In genomic region chr1:198167436-198167934, GRCh38 we compare ENCODE assay signal across 9 cellular contexts. TPM values are rescaled to one million over a fixed set of nuclear protein-coding genes. Genes with fewer than 3 reads are reported as not detected.
DNase-seq lines count a peak whose midpoint lies in the region; ATAC-seq and TF ChIP-seq lines count a peak whose summit lies in the region.
"Had no signal": no experiment of that assay in that cellular context is flagged by ENCODE, and none has a peak within 500 bp of the region (broad histone marks: within the 10 kb centered on the region; RNA-seq: fewer than 3 reads in every experiment).

No MANE protein-coding gene starts in this region.

- H3K36me3 Mint-ChIP-seq in activated T-cell treated with anti-CD3 and anti-CD28 coated beads, Interleukin-2, amount 50 U/mL, for 72 hours (ENCODE audit: insufficient read depth in 2 of 2): no peaks in the 10 kb centered on the region

- 68% methylated on average over 3 of the region's 3 CpGs for WGBS in hepatocyte (ENCODE audit: low lambda C conversion rate, missing lambda C conversion rate)
- WGBS in suprapubic skin: 36% methylated on average over 3 of the region's 3 CpGs

- H3K27me3 ChIP-seq in hepatocyte: no peaks in the 10 kb centered on the region
- no peaks in the 10 kb centered on the region for H3K27me3 ChIP-seq in suprapubic skin

- H3K27me3 Mint-ChIP-seq in activated T-cell treated with anti-CD3 and anti-CD28 coated beads, Interleukin-2, amount 50 U/mL, for 72 hours (ENCODE audit: low read depth): no peaks in the 10 kb centered on the region

- H3K4me1 ChIP-seq in hepatocyte (ENCODE audit: insufficient read depth): peaks cover 35% of the 10 kb centered on the region
- peaks cover 42% of the 10 kb centered on the region for H3K4me1 ChIP-seq in suprapubic skin

- no peak for TF ChIP-seq EP300 in suprapubic skin (IDR thresholded peaks at IDR 0.05)

- H3K36me3 ChIP-seq in hepatocyte (replicated peaks; ENCODE audit: insufficient read depth, low read depth): no peaks in the 10 kb centered on the region
- no peaks in the 10 kb centered on the region for H3K36me3 ChIP-seq in suprapubic skin

- H3K4me1 Mint-ChIP-seq in activated T-cell treated with anti-CD3 and anti-CD28 coated beads, Interleukin-2, amount 50 U/mL, for 72 hours (ENCODE audit: low read depth): peaks cover 92% of the 10 kb centered on the region

- H3K79me2 ChIP-seq in hepatocyte: peaks cover 100% of the 10 kb centered on the region

- H3K27ac ChIP-seq in hepatocyte: no peak overlapping the region
- no peak overlapping the region for H3K27ac ChIP-seq in suprapubic skin
- H3K27ac ChIP-seq: C4-2B had no signal

- H3K9me2 ChIP-seq in hepatocyte (replicated peaks; ENCODE audit: insufficient read depth): no peaks in the 10 kb centered on the region

- H3K4me3 ChIP-seq in hepatocyte (no peak overlapping the region), suprapubic skin (no peak overlapping the region)

- peak; percentile 12 to 19 for ATAC-seq in activated T-cell treated with anti-CD3 and anti-CD28 coated beads, Interleukin-2, amount 50 U/mL, for 72 hours (replicated peaks in 1 of 2)
- ATAC-seq in HG02943 (IDR thresholded peaks at IDR 0.05; ENCODE audit: low read depth, unreplicated experiment): peak; percentile 42
- peak; percentile 66 for ATAC-seq in SK-N-SH treated with all-trans-retinoic acid at 6 μM for 48 hours

- peak overlapping the region; percentile 93 for H3K27ac Mint-ChIP-seq in activated T-cell treated with anti-CD3 and anti-CD28 coated beads, Interleukin-2, amount 50 U/mL, for 72 hours

- no peak for DNase-seq in activated T-cell treated with anti-CD3 and anti-CD28 coated beads, Interleukin-2, amount 50 U/mL, for 72 hours
- DNase-seq in activated T-cell treated with anti-CD3 and anti-CD28 coated beads, Interleukin-2, amount 50 U/mL, for 48 hours: no peak
- peak; percentile 44 for DNase-seq in glomerular visceral epithelial cell (ENCODE audit: extremely low spot score)
- DNase-seq in pons (ENCODE audit: low spot score): no peak
- no peak for DNase-seq in hepatocyte (ENCODE audit: low spot score)
- no peak for DNase-seq in suprapubic skin (ENCODE audit: low spot score in 2 of 2)

- TF ChIP-seq CTCF in hepatocyte (IDR thresholded peaks at IDR 0.05; ENCODE audit: poor library complexity) (no peak), suprapubic skin (IDR thresholded peaks at IDR 0.05) (no peak)

- H3K9me3 ChIP-seq in hepatocyte (ENCODE audit: low read depth) (no peaks in the 10 kb centered on the region), suprapubic skin (no peaks in the 10 kb centered on the region)

- H3K4me3 Mint-ChIP-seq in activated T-cell treated with anti-CD3 and anti-CD28 coated beads, Interleukin-2, amount 50 U/mL, for 72 hours: peak overlapping the region; percentile 84 to 92

- no peak overlapping the region for H3K4me2 ChIP-seq in hepatocyte

- no peak overlapping the region for H2AFZ ChIP-seq in hepatocyte

- TF ChIP-seq POLR2A in suprapubic skin (IDR thresholded peaks at IDR 0.05): no peak

- peaks cover 39% of the 10 kb centered on the region for H4K20me1 ChIP-seq in hepatocyte (ENCODE audit: insufficient read depth, poor library complexity, severe bottlenecking)

- H3K9me3 Mint-ChIP-seq in activated T-cell treated with anti-CD3 and anti-CD28 coated beads, Interleukin-2, amount 50 U/mL, for 72 hours: no peaks in the 10 kb centered on the region

TF ChIP-seq in SK-N-SH treated with all-trans-retinoic acid at 6 μM for 48 hours, 23 proteins besides CTCF, POLR2A, EP300 and RAD21:
- TF ChIP-seq ESRRG (CRISPR knock-in tag; IDR thresholded peaks at IDR 0.05) (no peak), TOX (CRISPR knock-in tag; IDR thresholded peaks at IDR 0.05; ENCODE audit: borderline replicate concordance) (no peak), ARNTL (CRISPR knock-in tag; IDR thresholded peaks at IDR 0.05; ENCODE audit: borderline replicate concordance, low read depth) (no peak), ZNF8 (CRISPR knock-in tag; IDR thresholded peaks at IDR 0.05) (no peak), BACH2 (CRISPR knock-in tag; IDR thresholded peaks at IDR 0.05; ENCODE audit: borderline replicate concordance) (no peak), CSDC2 (CRISPR knock-in tag; IDR thresholded peaks at IDR 0.05) (no peak), ZNF70 (CRISPR knock-in tag; IDR thresholded peaks at IDR 0.05) (no peak), PPARA (CRISPR knock-in tag; IDR thresholded peaks at IDR 0.05; ENCODE audit: borderline replicate concordance) (no peak), OSR1 (CRISPR knock-in tag; IDR thresholded peaks at IDR 0.05) (no peak), CREB5 (CRISPR knock-in tag; IDR thresholded peaks at IDR 0.05; ENCODE audit: low read depth) (no peak), RARB (CRISPR knock-in tag; IDR thresholded peaks at IDR 0.05) (no peak), CSRNP3 (CRISPR knock-in tag; IDR thresholded peaks at IDR 0.05) (no peak)
- TF ChIP-seq, protein P1, sequence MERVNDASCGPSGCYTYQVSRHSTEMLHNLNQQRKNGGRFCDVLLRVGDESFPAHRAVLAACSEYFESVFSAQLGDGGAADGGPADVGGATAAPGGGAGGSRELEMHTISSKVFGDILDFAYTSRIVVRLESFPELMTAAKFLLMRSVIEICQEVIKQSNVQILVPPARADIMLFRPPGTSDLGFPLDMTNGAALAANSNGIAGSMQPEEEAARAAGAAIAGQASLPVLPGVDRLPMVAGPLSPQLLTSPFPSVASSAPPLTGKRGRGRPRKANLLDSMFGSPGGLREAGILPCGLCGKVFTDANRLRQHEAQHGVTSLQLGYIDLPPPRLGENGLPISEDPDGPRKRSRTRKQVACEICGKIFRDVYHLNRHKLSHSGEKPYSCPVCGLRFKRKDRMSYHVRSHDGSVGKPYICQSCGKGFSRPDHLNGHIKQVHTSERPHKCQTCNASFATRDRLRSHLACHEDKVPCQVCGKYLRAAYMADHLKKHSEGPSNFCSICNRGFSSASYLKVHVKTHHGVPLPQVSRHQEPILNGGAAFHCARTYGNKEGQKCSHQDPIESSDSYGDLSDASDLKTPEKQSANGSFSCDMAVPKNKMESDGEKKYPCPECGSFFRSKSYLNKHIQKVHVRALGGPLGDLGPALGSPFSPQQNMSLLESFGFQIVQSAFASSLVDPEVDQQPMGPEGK (CRISPR knock-in tag; IDR thresholded peaks at IDR 0.05; ENCODE audit: borderline replicate concordance): no peak
- TF ChIP-seq, protein P2, sequence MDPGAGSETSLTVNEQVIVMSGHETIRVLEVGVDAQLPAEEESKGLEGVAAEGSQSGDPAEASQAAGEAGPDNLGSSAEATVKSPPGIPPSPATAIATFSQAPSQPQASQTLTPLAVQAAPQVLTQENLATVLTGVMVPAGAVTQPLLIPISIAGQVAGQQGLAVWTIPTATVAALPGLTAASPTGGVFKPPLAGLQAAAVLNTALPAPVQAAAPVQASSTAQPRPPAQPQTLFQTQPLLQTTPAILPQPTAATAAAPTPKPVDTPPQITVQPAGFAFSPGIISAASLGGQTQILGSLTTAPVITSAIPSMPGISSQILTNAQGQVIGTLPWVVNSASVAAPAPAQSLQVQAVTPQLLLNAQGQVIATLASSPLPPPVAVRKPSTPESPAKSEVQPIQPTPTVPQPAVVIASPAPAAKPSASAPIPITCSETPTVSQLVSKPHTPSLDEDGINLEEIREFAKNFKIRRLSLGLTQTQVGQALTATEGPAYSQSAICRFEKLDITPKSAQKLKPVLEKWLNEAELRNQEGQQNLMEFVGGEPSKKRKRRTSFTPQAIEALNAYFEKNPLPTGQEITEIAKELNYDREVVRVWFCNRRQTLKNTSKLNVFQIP (CRISPR knock-in tag; IDR thresholded peaks at IDR 0.05; ENCODE audit: borderline replicate concordance, low read depth): no peak

RNA-seq across cellular contexts. Expression of gene NEK7, which starts 10.7 kb away (rescaled TPM):
- 10 to 100 TPM; 55.9 to 64.9 TPM for total RNA-seq in activated T-cell treated with anti-CD3 and anti-CD28 coated beads, Interleukin-2, amount 50 U/mL, for 72 hours
- total RNA-seq in hepatocyte (86.9 and 87.7 TPM in 2 replicates), suprapubic skin (10 to 100 TPM; 45.7 to 75.7 (median 53.5) TPM)
- 25.6 and 28.7 TPM in 2 replicates for polyA plus RNA-seq in hepatocyte

Comparison
In these comparisons a context has a peak if more than half of its experiments do, and no peak if none do; other contexts are left out.
1. ATAC-seq: peak in every context shown above with its lines; median percentile 66 in SK-N-SH treated with all-trans-retinoic acid at 6 μM for 48 hours; 42 in HG02943; 16 in activated T-cell treated with anti-CD3 and anti-CD28 coated beads, Interleukin-2, amount 50 U/mL, for 72 hours.